ENCODE assay signal across 8 cellular contexts in genomic region chr5:78467744-78468357, GRCh38.
DNase-seq lines count a peak whose midpoint lies in the region; ATAC-seq and TF ChIP-seq lines count a peak whose summit lies in the region.

No MANE protein-coding gene starts in this region.

- H3K27ac Mint-ChIP-seq in naive thymus-derived CD4-positive, alpha-beta T cell: no peak overlapping the region
- no peak overlapping the region for H3K27ac Mint-ChIP-seq in activated CD4-positive, alpha-beta T cell treated with anti-CD3 and anti-CD28 coated beads, Interleukin-2, amount 10 ng/mL, durations not matched to agents 24 days and 14 days

- H3K4me1 ChIP-seq in naive thymus-derived CD4-positive, alpha-beta T cell (ENCODE audit: control insufficient read depth in 2 of 2, insufficient read depth in 2 of 2, low read length in 2 of 2): no peaks in the 10 kb centered on the region

- peaks cover 0 to 9% (median 0%) of the 10 kb centered on the region in 7 donors for H3K4me1 Mint-ChIP-seq in naive thymus-derived CD4-positive, alpha-beta T cell
- H3K4me1 Mint-ChIP-seq in activated CD4-positive, alpha-beta T cell treated with anti-CD3 and anti-CD28 coated beads, Interleukin-2, amount 10 ng/mL, durations not matched to agents 24 days and 14 days: no peaks in the 10 kb centered on the region

- peaks cover 0 to 8% (median 0%) of the 10 kb centered on the region in 3 experiments for H3K36me3 ChIP-seq in naive thymus-derived CD4-positive, alpha-beta T cell (ENCODE audit: control insufficient read depth in 2 of 3, insufficient read depth in 3 of 3, low read length in 3 of 3)

- H3K27me3 ChIP-seq in naive thymus-derived CD4-positive, alpha-beta T cell (ENCODE audit: control insufficient read depth in 2 of 2, insufficient read depth in 2 of 2, low read length in 2 of 2): no peaks in the 10 kb centered on the region

- peak; percentile 70 for TF ChIP-seq CTCF in AG09319 (IDR thresholded peaks at IDR 0.05; ENCODE audit: low read depth, low read length)
- TF ChIP-seq CTCF in epithelial cell of esophagus (IDR thresholded peaks at IDR 0.05; ENCODE audit: insufficient read depth, low read depth, low read length, missing control alignments): peak; percentile 69

- intact Hi-C loops in naive thymus-derived CD4-positive, alpha-beta T cell (cut with micrococcal nuclease): loop anchor here in 1 of 2 donors (5.0 kb wide), 1 partner anchor 664 kb away; no protein-coding TSS in a partner anchor
- intact Hi-C loops in activated CD4-positive, alpha-beta T cell treated with anti-CD3 and anti-CD28 coated beads, Interleukin-2, amount 10 ng/mL, durations not matched to agents 24 days and 14 days (cut with micrococcal nuclease): no loop called here

- no peaks in the 10 kb centered on the region for H3K9me3 ChIP-seq in naive thymus-derived CD4-positive, alpha-beta T cell (ENCODE audit: control insufficient read depth in 2 of 3, low read length in 3 of 3)

- H3K27me3 Mint-ChIP-seq in naive thymus-derived CD4-positive, alpha-beta T cell: no peaks in the 10 kb centered on the region
- no peaks in the 10 kb centered on the region for H3K27me3 Mint-ChIP-seq in activated CD4-positive, alpha-beta T cell treated with anti-CD3 and anti-CD28 coated beads, Interleukin-2, amount 10 ng/mL, durations not matched to agents 24 days and 14 days

- ATAC-seq in GM18867 (IDR thresholded peaks at IDR 0.05; ENCODE audit: unreplicated experiment): peak; percentile 45
- peak; percentile 46 for ATAC-seq in naive thymus-derived CD4-positive, alpha-beta T cell
- no peak for ATAC-seq in GM21447 (IDR thresholded peaks at IDR 0.05; ENCODE audit: unreplicated experiment)

- H3K4me3 ChIP-seq in epithelial cell of esophagus (ENCODE audit: low read length): no peak overlapping the region
- no peak overlapping the region for H3K4me3 ChIP-seq in naive thymus-derived CD4-positive, alpha-beta T cell (ENCODE audit: low read length)

- POLR2A ChIA-PET in naive thymus-derived CD4-positive, alpha-beta T cell (lab: Charles Lee): no interaction called here

- CTCF ChIA-PET in naive thymus-derived CD4-positive, alpha-beta T cell (lab: Charles Lee): interaction anchor here (0.6 kb wide), 1 partner anchor 1977 kb away, joined by 3 read pairs; no protein-coding TSS in a partner anchor

- peak; percentile 16 for DNase-seq in AG09319 (ENCODE audit: extremely low read depth, low read depth)
- DNase-seq in OCI-M1 (lab: John Stamatoyannopoulos, UW): peak; percentile 55
- DNase-seq in epithelial cell of esophagus (ENCODE audit: low read depth): peak; percentile 57
- DNase-seq in naive thymus-derived CD4-positive, alpha-beta T cell: peak in 2 of 9 donors; percentile 11 to 15
- no peak for DNase-seq in activated CD4-positive, alpha-beta T cell treated with anti-CD3 and anti-CD28 coated beads, Interleukin-2, amount 10 ng/mL, durations not matched to agents 24 days and 14 days
- DNase-seq in cerebellar nuclear complex (lab: John Stamatoyannopoulos, UW): no peak

- H3K4me3 Mint-ChIP-seq in naive thymus-derived CD4-positive, alpha-beta T cell: no peak overlapping the region
- no peak overlapping the region for H3K4me3 Mint-ChIP-seq in activated CD4-positive, alpha-beta T cell treated with anti-CD3 and anti-CD28 coated beads, Interleukin-2, amount 10 ng/mL, durations not matched to agents 24 days and 14 days

- H3K36me3 Mint-ChIP-seq in naive thymus-derived CD4-positive, alpha-beta T cell: peaks cover 3 to 40% (median 34%) of the 10 kb centered on the region in 5 donors
- H3K36me3 Mint-ChIP-seq in activated CD4-positive, alpha-beta T cell treated with anti-CD3 and anti-CD28 coated beads, Interleukin-2, amount 10 ng/mL, durations not matched to agents 24 days and 14 days (ENCODE audit: low read depth): peaks cover 3% of the 10 kb centered on the region

- no peak overlapping the region for H3K27ac ChIP-seq in naive thymus-derived CD4-positive, alpha-beta T cell (ENCODE audit: low read depth, low read length)

- no peaks in the 10 kb centered on the region for H3K9me3 Mint-ChIP-seq in naive thymus-derived CD4-positive, alpha-beta T cell
- no peaks in the 10 kb centered on the region for H3K9me3 Mint-ChIP-seq in activated CD4-positive, alpha-beta T cell treated with anti-CD3 and anti-CD28 coated beads, Interleukin-2, amount 10 ng/mL, durations not matched to agents 24 days and 14 days

Comparison
In these comparisons a context has a peak if more than half of its experiments do, and no peak if none do; other contexts are left out.
1. DNase-seq: peak in AG09319 (single experiment), OCI-M1 (single experiment) and epithelial cell of esophagus (single experiment); none in activated CD4-positive, alpha-beta T cell treated with anti-CD3 and anti-CD28 coated beads, Interleukin-2, amount 10 ng/mL, durations not matched to agents 24 days and 14 days (single experiment) and cerebellar nuclear complex (0 of 2).